In genomic region chr6:92879526-92879925, GRCh38 we compare ENCODE assay signal across 22 cellular contexts.
DNase-seq lines count a peak whose midpoint lies in the region; ATAC-seq and TF ChIP-seq lines count a peak whose summit lies in the region.
"Had no signal": no experiment of that assay in that cellular context is flagged by ENCODE, and none has a peak within 500 bp of the region (broad histone marks: within the 10 kb centered on the region; RNA-seq: fewer than 3 reads in every experiment).

No MANE protein-coding gene starts in this region.

- H4K91ac ChIP-seq in mesenchymal stem cell (ENCODE audit: low read length), result no peak overlapping the region
- no peak overlapping the region for H4K91ac ChIP-seq in neuronal stem cell (ENCODE audit: low read depth, low read length, poor library complexity)

- H2BK120ac ChIP-seq in mesenchymal stem cell (ENCODE audit: low read depth, low read length) (no peak overlapping the region), neuronal stem cell (ENCODE audit: low read depth, low read length) (no peak overlapping the region)

- no peak for TF ChIP-seq CTCF in mammary epithelial cell (conservative IDR thresholded peaks at IDR 0.05 in 1 of 2, IDR thresholded peaks at IDR 0.05 in 1 of 2; ENCODE audit: extremely low read depth in 1 of 2, insufficient read depth in 1 of 2, low read depth in 1 of 2, low read length in 2 of 2)

- WGBS in mesenchymal stem cell, result 91% methylated on average over 8 of the region's 8 CpGs
- no CpG with 5 or more reads among the region's 8 CpGs for WGBS in neuronal stem cell (ENCODE audit: extremely low coverage in 2 of 2, insufficient read length in 2 of 2, insufficient replicate concordance in 1 of 2), 2 donors
- WGBS in mammary epithelial cell (ENCODE audit: low coverage, missing lambda C conversion rate), result 69% methylated on average over 8 of the region's 8 CpGs

- H3K27ac ChIP-seq in mesenchymal stem cell (ENCODE audit: low read length, poor library complexity, severe bottlenecking) (no peak overlapping the region), neuronal stem cell (replicated peaks; ENCODE audit: low read length) (no peak overlapping the region), mammary epithelial cell (ENCODE audit: insufficient read depth, low read depth, low read length) (no peak overlapping the region)
- H3K27ac ChIP-seq: 22Rv1, BLaER1, C4-2B, GM23248 had no signal

- H3K14ac ChIP-seq in mesenchymal stem cell (ENCODE audit: low read length in 2 of 2) (no peak overlapping the region), neuronal stem cell (ENCODE audit: low read length) (peak overlapping the region; percentile 56)

- H3K27me3 Mint-ChIP-seq in activated T-cell treated with anti-CD3 and anti-CD28 coated beads, Interleukin-2, amount 50 U/mL, for 72 hours (ENCODE audit: low read depth), result no peaks in the 10 kb centered on the region
- H3K27me3 Mint-ChIP-seq: B cell; CD4-positive, CD25-positive, alpha-beta regulatory T cell had no signal

- BruUV-seq in mammary epithelial cell (replicated peaks; lab: Mats Ljungman, UMichigan), result no TSS peak

- no peak overlapping the region for H3K18ac ChIP-seq in mesenchymal stem cell (ENCODE audit: low read depth in 1 of 2, low read length in 2 of 2)
- H3K18ac ChIP-seq in neuronal stem cell (ENCODE audit: low read length), result no peak overlapping the region

- CTCF ChIA-PET in mammary epithelial cell (lab: Charles Lee; ENCODE audit: low non-redundant PET), result no interaction called here

- ATAC-seq in activated T-cell treated with anti-CD3 and anti-CD28 coated beads, Interleukin-2, amount 50 U/mL, for 72 hours (replicated peaks in 1 of 2), result no peak
- ATAC-seq: CD8-positive, alpha-beta T cell; GM12878 had no signal

- in situ Hi-C loops in mammary epithelial cell (cut with MboI; ENCODE audit: low sequenced_read_pairs in 2 of 2), result no loop called here

- H2BK15ac ChIP-seq in mesenchymal stem cell (ENCODE audit: low read depth, poor library complexity, severe bottlenecking), result no peak overlapping the region
- H2BK15ac ChIP-seq in neuronal stem cell (ENCODE audit: low read length), result no peak overlapping the region

- H3K4me1 ChIP-seq in mesenchymal stem cell (ENCODE audit: control insufficient read depth, insufficient read depth, low read depth, low read length), result no peaks in the 10 kb centered on the region
- no peaks in the 10 kb centered on the region for H3K4me1 ChIP-seq in neuronal stem cell (ENCODE audit: control insufficient read depth in 2 of 2, insufficient read depth in 1 of 2, low read depth in 1 of 2, low read length in 2 of 2)
- no peaks in the 10 kb centered on the region for H3K4me1 ChIP-seq in mammary epithelial cell (ENCODE audit: insufficient read depth, low read length)
- H3K4me1 ChIP-seq: BLaER1, Caco-2 had no signal

- H3K36me3 ChIP-seq in mesenchymal stem cell (ENCODE audit: control insufficient read depth in 1 of 2, insufficient read depth in 2 of 2, low read depth in 1 of 2, low read length in 2 of 2) (no peaks in the 10 kb centered on the region), neuronal stem cell (replicated peaks in 1 of 2; ENCODE audit: control insufficient read depth in 2 of 2, insufficient read depth in 2 of 2, low read length in 2 of 2) (no peaks in the 10 kb centered on the region), mammary epithelial cell (ENCODE audit: insufficient read depth, low read length) (no peaks in the 10 kb centered on the region)
- H3K36me3 ChIP-seq: BLaER1 had no signal

- H2AK5ac ChIP-seq in mesenchymal stem cell (ENCODE audit: low read length, severe bottlenecking), result no peak overlapping the region
- H2AK5ac ChIP-seq in neuronal stem cell (ENCODE audit: low read depth, low read length), result no peak overlapping the region

- H3K36me3 Mint-ChIP-seq in activated T-cell treated with anti-CD3 and anti-CD28 coated beads, Interleukin-2, amount 50 U/mL, for 72 hours (ENCODE audit: insufficient read depth in 2 of 2), result no peaks in the 10 kb centered on the region
- H3K36me3 Mint-ChIP-seq: CD4-positive, CD25-positive, alpha-beta regulatory T cell; CD8-positive, alpha-beta T cell had no signal

- no peaks in the 10 kb centered on the region for H4K20me1 ChIP-seq in mammary epithelial cell (ENCODE audit: insufficient read depth, low read length)
- H4K20me1 ChIP-seq: BLaER1 had no signal

- dilution Hi-C loops in mammary epithelial cell (cut with HindIII; ENCODE audit: low sequenced_read_pairs), result no loop called here

- H3K27me3 ChIP-seq in mesenchymal stem cell (ENCODE audit: control insufficient read depth in 1 of 2, insufficient read depth in 1 of 2, low read length in 2 of 2) (no peaks in the 10 kb centered on the region), neuronal stem cell (ENCODE audit: control insufficient read depth in 3 of 3, insufficient read depth in 3 of 3, low read depth in 1 of 3, low read length in 3 of 3) (no peaks in the 10 kb centered on the region), mammary epithelial cell (ENCODE audit: insufficient read depth, low read length) (no peaks in the 10 kb centered on the region)
- H3K27me3 ChIP-seq: BLaER1 had no signal

- H3K4ac ChIP-seq in mesenchymal stem cell (ENCODE audit: low read depth in 1 of 2, low read length in 2 of 2) (no peak overlapping the region), neuronal stem cell (ENCODE audit: low read length) (no peak overlapping the region)

- peaks cover 14 to 23% of the 10 kb centered on the region in 2 donors for H3K9me3 Mint-ChIP-seq in activated T-cell treated with anti-CD3 and anti-CD28 coated beads, Interleukin-2, amount 50 U/mL, for 72 hours

- H3K23ac ChIP-seq in mesenchymal stem cell (ENCODE audit: low read length in 2 of 2) (no peak overlapping the region), neuronal stem cell (ENCODE audit: low read depth, low read length, poor library complexity) (no peak overlapping the region)

- no peak overlapping the region for H3K27ac Mint-ChIP-seq in activated T-cell treated with anti-CD3 and anti-CD28 coated beads, Interleukin-2, amount 50 U/mL, for 72 hours
- H3K27ac Mint-ChIP-seq: B cell; CD4-positive, CD25-positive, alpha-beta regulatory T cell; CD8-positive, alpha-beta T cell had no signal

- intact Hi-C loops in mammary epithelial cell (cut with micrococcal nuclease), result no loop called here

- no peak overlapping the region for H3K9ac ChIP-seq in mesenchymal stem cell (ENCODE audit: low read length)
- no peak overlapping the region for H3K9ac ChIP-seq in neuronal stem cell (ENCODE audit: low read depth, low read length, poor library complexity)
- H3K9ac ChIP-seq in mammary epithelial cell (ENCODE audit: insufficient read depth, low read length), result no peak overlapping the region
- H3K9ac ChIP-seq: BLaER1, GM23248 had no signal

- H3K9me3 ChIP-seq in mesenchymal stem cell (ENCODE audit: control insufficient read depth, low read length) (peaks cover 24% of the 10 kb centered on the region), neuronal stem cell (replicated peaks in 1 of 2; ENCODE audit: control insufficient read depth in 2 of 2, insufficient read depth in 1 of 2, low read depth in 1 of 2, low read length in 2 of 2) (peaks cover 0 to 3% of the 10 kb centered on the region in 2 donors), mammary epithelial cell (replicated peaks; ENCODE audit: insufficient read depth, low read length) (peaks cover 3% of the 10 kb centered on the region)
- H3K9me3 ChIP-seq: Caco-2 had no signal

- no peaks in the 10 kb centered on the region for H3K79me1 ChIP-seq in mesenchymal stem cell (replicated peaks; ENCODE audit: low read length, poor library complexity, severe bottlenecking)
- no peaks in the 10 kb centered on the region for H3K79me1 ChIP-seq in neuronal stem cell (ENCODE audit: low read depth, low read length)

- H2BK12ac ChIP-seq in mesenchymal stem cell (ENCODE audit: low read length in 2 of 2) (no peak overlapping the region), neuronal stem cell (ENCODE audit: low read length) (no peak overlapping the region)

- H3K4me1 Mint-ChIP-seq in activated T-cell treated with anti-CD3 and anti-CD28 coated beads, Interleukin-2, amount 50 U/mL, for 72 hours (ENCODE audit: low read depth), result no peaks in the 10 kb centered on the region
- H3K4me1 Mint-ChIP-seq: B cell; CD4-positive, CD25-positive, alpha-beta regulatory T cell had no signal

- H3K4me3 ChIP-seq in mesenchymal stem cell (ENCODE audit: insufficient read depth in 1 of 2, low read depth in 1 of 2, low read length in 2 of 2), result no peak overlapping the region
- no peak overlapping the region for H3K4me3 ChIP-seq in neuronal stem cell (ENCODE audit: low read length in 2 of 2)
- no peak overlapping the region for H3K4me3 ChIP-seq in mammary epithelial cell (replicated peaks in 1 of 3; ENCODE audit: insufficient read depth in 1 of 3, low read depth in 2 of 3, low read length in 3 of 3)
- H3K4me3 ChIP-seq: BLaER1, GM12878, GM23248 had no signal

- H4K8ac ChIP-seq in mesenchymal stem cell (ENCODE audit: low read length) (peak overlapping the region; percentile 4), neuronal stem cell (ENCODE audit: low read depth, low read length) (no peak overlapping the region)

- peak; percentile 62 for DNase-seq in D341Med (ENCODE audit: low spot score)
- peak; percentile 0 for DNase-seq in NCI-H82 treated with DMSO at 0.1 percent for 48 hours (lab: John Stamatoyannopoulos, UW; ENCODE audit: unreplicated experiment)
- no peak for DNase-seq in mesenchymal stem cell
- no peak for DNase-seq in neuronal stem cell (ENCODE audit: low spot score)
- DNase-seq in NCI-H510A (lab: John Stamatoyannopoulos, UW), result no peak
- no peak for DNase-seq in activated T-cell treated with anti-CD3 and anti-CD28 coated beads, Interleukin-2, amount 50 U/mL, for 72 hours
- no peak for DNase-seq in mammary epithelial cell
- DNase-seq: Caco-2; CD4-positive, CD25-positive, alpha-beta regulatory T cell; CD8-positive, alpha-beta T cell; DMS 273 treated with DMSO at 0.1 percent for 48 hours; DMS79; EL; GDM1; GM23248; H7; HCEC 1CT had no signal

- no peak overlapping the region for H3K4me3 Mint-ChIP-seq in activated T-cell treated with anti-CD3 and anti-CD28 coated beads, Interleukin-2, amount 50 U/mL, for 72 hours
- H3K4me3 Mint-ChIP-seq: B cell; CD4-positive, CD25-positive, alpha-beta regulatory T cell; CD8-positive, alpha-beta T cell had no signal

- no peak overlapping the region for H3K4me2 ChIP-seq in mesenchymal stem cell (ENCODE audit: low read length, poor library complexity, severe bottlenecking)
- no peak overlapping the region for H3K4me2 ChIP-seq in neuronal stem cell (ENCODE audit: insufficient read depth, low read length, poor library complexity, severe bottlenecking)
- no peak overlapping the region for H3K4me2 ChIP-seq in mammary epithelial cell (ENCODE audit: insufficient read depth, low read depth, low read length)
- H3K4me2 ChIP-seq: BLaER1 had no signal

- no peaks in the 10 kb centered on the region for H3K79me2 ChIP-seq in mammary epithelial cell (ENCODE audit: insufficient read depth, low read length)

- H2BK5ac ChIP-seq in mesenchymal stem cell (ENCODE audit: low read depth, low read length, poor library complexity, severe bottlenecking) (no peak overlapping the region), neuronal stem cell (ENCODE audit: low read length) (no peak overlapping the region)

- H2AFZ ChIP-seq in mesenchymal stem cell (ENCODE audit: low read depth, low read length), result no peak overlapping the region
- no peak overlapping the region for H2AFZ ChIP-seq in neuronal stem cell (ENCODE audit: low read length)
- no peak overlapping the region for H2AFZ ChIP-seq in mammary epithelial cell (ENCODE audit: low read depth, low read length)
- H2AFZ ChIP-seq: GM23248 had no signal

Comparison
In these comparisons a context has a peak if more than half of its experiments do, and no peak if none do; other contexts are left out.
1. DNase-seq: peak in D341Med (single experiment) and NCI-H82 treated with DMSO at 0.1 percent for 48 hours (single experiment); none in mesenchymal stem cell (single experiment), neuronal stem cell (single experiment), NCI-H510A (single experiment), activated T-cell treated with anti-CD3 and anti-CD28 coated beads, Interleukin-2, amount 50 U/mL, for 72 hours (0 of 2) and mammary epithelial cell (single experiment).